In the genomic region with DNA sequence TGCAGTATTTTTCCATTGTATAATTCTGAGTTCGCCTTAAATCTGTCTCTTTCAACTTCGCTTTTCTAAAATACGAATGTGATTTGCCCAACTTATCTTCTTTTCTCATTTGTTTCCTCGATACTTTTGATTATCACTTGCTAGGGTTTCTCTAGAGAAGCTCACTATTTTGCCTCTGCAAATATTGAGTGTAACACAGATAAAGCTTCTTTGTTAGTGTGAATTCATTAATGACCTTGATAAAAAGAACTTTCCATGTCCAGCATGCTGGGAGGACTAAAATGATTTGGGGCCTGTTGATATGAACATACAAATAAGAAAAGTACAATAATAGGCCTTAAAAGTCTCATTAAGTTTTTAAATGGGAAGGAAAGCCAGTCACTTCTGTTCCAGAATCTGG, we compare ENCODE assay signal across 25 cellular contexts.
DNase-seq lines count a peak whose midpoint lies in the region; ATAC-seq and TF ChIP-seq lines count a peak whose summit lies in the region.
"Had no signal": no experiment of that assay in that cellular context is flagged by ENCODE, and none has a peak within 500 bp of the region (broad histone marks: within the 10 kb centered on the region; RNA-seq: fewer than 3 reads in every experiment).

No MANE protein-coding gene starts in this region.

- no peaks in the 10 kb centered on the region for H3F3A ChIP-seq in GM23338 (replicated peaks; ENCODE audit: low read depth)

- no peaks in the 10 kb centered on the region for H3K79me2 ChIP-seq in GM23338 (replicated peaks; ENCODE audit: insufficient read depth)

- TF ChIP-seq POLR2A in adrenal gland (IDR thresholded peaks at IDR 0.05): no peak

- no peak overlapping the region for H3K4me3 Mint-ChIP-seq in GM23338
- H3K4me3 Mint-ChIP-seq: CD4-positive, CD25-positive, alpha-beta regulatory T cell; H9 had no signal

- H3K27ac Mint-ChIP-seq in GM23338: 0 out of 2 replicates have a peak overlapping the region, but pooled peaks have one; percentile 73
- H3K27ac Mint-ChIP-seq: CD4-positive, CD25-positive, alpha-beta regulatory T cell; H9 had no signal

- H3K27ac ChIP-seq in GM23338 (ENCODE audit: low read depth) (no peak overlapping the region), adrenal gland (peak overlapping the region in 3 of 5 donors; percentile 13 to 60 (median 14))
- H3K27ac ChIP-seq: BLaER1 had no signal

- H3K9me2 ChIP-seq in GM23338 (ENCODE audit: insufficient read depth): no peaks in the 10 kb centered on the region

- H3K9me3 Mint-ChIP-seq in GM23338: no peaks in the 10 kb centered on the region
- H3K9me3 Mint-ChIP-seq: H9 had no signal

- no peak for ATAC-seq in GM23338
- ATAC-seq in stimulated activated naive CD8-positive, alpha-beta T cell treated with anti-CD3 and anti-CD28 coated beads, Interleukin-15, Interleukin-2, amounts not matched to agents 100 U/mL and 50 U/mL, for 24 hours: no peak
- ATAC-seq: SK-N-SH treated with all-trans-retinoic acid at 6 μM for 48 hours had no signal

- H3K4me2 ChIP-seq in GM23338: no peak overlapping the region
- H3K4me2 ChIP-seq: BLaER1 had no signal

- no peaks in the 10 kb centered on the region for H3K36me3 Mint-ChIP-seq in GM23338 (ENCODE audit: low read depth)
- H3K36me3 Mint-ChIP-seq: CD4-positive, CD25-positive, alpha-beta regulatory T cell had no signal

- H3K9me3 ChIP-seq in adrenal gland (replicated peaks in 1 of 3) (no peaks in the 10 kb centered on the region), neuron (ENCODE audit: low read length) (no peaks in the 10 kb centered on the region), MG63 (no peaks in the 10 kb centered on the region)
- H3K9me3 ChIP-seq: BLaER1 had no signal

- H3K27me3 Mint-ChIP-seq in GM23338 (ENCODE audit: insufficient read depth, low read depth, poor library complexity): peaks cover 1% of the 10 kb centered on the region
- H3K27me3 Mint-ChIP-seq: CD4-positive, CD25-positive, alpha-beta regulatory T cell had no signal

- DNase-seq in GM23338 (ENCODE audit: low spot score) (no peak), adrenal gland (no peak), superior temporal gyrus (ENCODE audit: extremely low spot score) (peak; percentile 21), ACHN (no peak), MV-4-11 (lab: John Stamatoyannopoulos, UW) (no peak), MG63 (no peak)
- DNase-seq in stimulated activated naive CD8-positive, alpha-beta T cell treated with anti-CD3 and anti-CD28 coated beads, Interleukin-15, Interleukin-2, amounts not matched to agents 100 U/mL and 50 U/mL, for 24 hours: no peak
- DNase-seq: CD4-positive, CD25-positive, alpha-beta regulatory T cell; DMS153; DND-41; H9; IMR-90; KG1; MM.1S; NCI-H1092; NCI-H1436; NCI-H187; NCI-H2081 treated with DMSO at 0.1 percent for 48 hours; NCI-H2171 treated with DMSO at 0.1 percent for 48 hours; NCI-H345; NCI-H510A treated with DMSO at 0.1 percent for 48 hours; NCI-H774 had no signal

- in situ Hi-C loops in ACHN (cut with HindIII; ENCODE audit: low pct_ligation_motif_present, low pct_unique_long_range_greater_than_20kb, low sequenced_read_pairs): no loop called here

- H3K4me1 Mint-ChIP-seq in GM23338: no peaks in the 10 kb centered on the region
- H3K4me1 Mint-ChIP-seq: CD4-positive, CD25-positive, alpha-beta regulatory T cell; H9 had no signal

- intact Hi-C loops in adrenal gland (cut with DNase I): no loop called here

- H3K36me3 ChIP-seq in GM23338 (ENCODE audit: insufficient read depth) (no peaks in the 10 kb centered on the region), adrenal gland (replicated peaks in 1 of 2) (no peaks in the 10 kb centered on the region), neuron (ENCODE audit: insufficient read depth, low read length) (no peaks in the 10 kb centered on the region), MG63 (no peaks in the 10 kb centered on the region)
- H3K36me3 ChIP-seq: BLaER1 had no signal

- H3K4me3 ChIP-seq in GM23338 (no peak overlapping the region), adrenal gland (no peak overlapping the region), neuron (ENCODE audit: low read length) (no peak overlapping the region), MG63 (no peak overlapping the region)
- H3K4me3 ChIP-seq: BLaER1 had no signal

- H2AFZ ChIP-seq in GM23338 (no peak overlapping the region), neuron (ENCODE audit: low read depth, low read length) (peak overlapping the region; percentile 76)

- H3K27me3 ChIP-seq in GM23338 (ENCODE audit: insufficient read depth) (no peaks in the 10 kb centered on the region), adrenal gland (no peaks in the 10 kb centered on the region), neuron (ENCODE audit: insufficient read depth, low read length) (no peaks in the 10 kb centered on the region), MG63 (no peaks in the 10 kb centered on the region)
- H3K27me3 ChIP-seq: BLaER1 had no signal

- H4K20me1 ChIP-seq in GM23338 (replicated peaks; ENCODE audit: insufficient read depth): no peaks in the 10 kb centered on the region
- H4K20me1 ChIP-seq: BLaER1 had no signal

- no peak for TF ChIP-seq CTCF in GM23338 (conservative IDR thresholded peaks at IDR 0.05; ENCODE audit: low read depth in 2 of 2)
- TF ChIP-seq CTCF in adrenal gland (IDR thresholded peaks at IDR 0.05): no peak

- 60 to 70% (median 64%) methylated on average over 4 of the region's 4 CpGs for WGBS in adrenal gland, 4 donors

- H3K4me1 ChIP-seq in GM23338 (ENCODE audit: insufficient read depth) (no peaks in the 10 kb centered on the region), adrenal gland (replicated peaks in 1 of 2) (peaks cover 0 to 11% of the 10 kb centered on the region in 2 donors), neuron (ENCODE audit: insufficient read depth, low read length) (peaks cover 16% of the 10 kb centered on the region)

TF ChIP-seq in GM23338, 12 proteins besides CTCF, POLR2A, EP300 and RAD21 (continues in another document):
- TF ChIP-seq CREB1 (CRISPR knock-in tag; IDR thresholded peaks at IDR 0.05; ENCODE audit: low read depth): no peak
- TF ChIP-seq EZH2 (IDR thresholded peaks at IDR 0.05; ENCODE audit: low read depth, unreplicated experiment): no peak
- TF ChIP-seq, protein P1, sequence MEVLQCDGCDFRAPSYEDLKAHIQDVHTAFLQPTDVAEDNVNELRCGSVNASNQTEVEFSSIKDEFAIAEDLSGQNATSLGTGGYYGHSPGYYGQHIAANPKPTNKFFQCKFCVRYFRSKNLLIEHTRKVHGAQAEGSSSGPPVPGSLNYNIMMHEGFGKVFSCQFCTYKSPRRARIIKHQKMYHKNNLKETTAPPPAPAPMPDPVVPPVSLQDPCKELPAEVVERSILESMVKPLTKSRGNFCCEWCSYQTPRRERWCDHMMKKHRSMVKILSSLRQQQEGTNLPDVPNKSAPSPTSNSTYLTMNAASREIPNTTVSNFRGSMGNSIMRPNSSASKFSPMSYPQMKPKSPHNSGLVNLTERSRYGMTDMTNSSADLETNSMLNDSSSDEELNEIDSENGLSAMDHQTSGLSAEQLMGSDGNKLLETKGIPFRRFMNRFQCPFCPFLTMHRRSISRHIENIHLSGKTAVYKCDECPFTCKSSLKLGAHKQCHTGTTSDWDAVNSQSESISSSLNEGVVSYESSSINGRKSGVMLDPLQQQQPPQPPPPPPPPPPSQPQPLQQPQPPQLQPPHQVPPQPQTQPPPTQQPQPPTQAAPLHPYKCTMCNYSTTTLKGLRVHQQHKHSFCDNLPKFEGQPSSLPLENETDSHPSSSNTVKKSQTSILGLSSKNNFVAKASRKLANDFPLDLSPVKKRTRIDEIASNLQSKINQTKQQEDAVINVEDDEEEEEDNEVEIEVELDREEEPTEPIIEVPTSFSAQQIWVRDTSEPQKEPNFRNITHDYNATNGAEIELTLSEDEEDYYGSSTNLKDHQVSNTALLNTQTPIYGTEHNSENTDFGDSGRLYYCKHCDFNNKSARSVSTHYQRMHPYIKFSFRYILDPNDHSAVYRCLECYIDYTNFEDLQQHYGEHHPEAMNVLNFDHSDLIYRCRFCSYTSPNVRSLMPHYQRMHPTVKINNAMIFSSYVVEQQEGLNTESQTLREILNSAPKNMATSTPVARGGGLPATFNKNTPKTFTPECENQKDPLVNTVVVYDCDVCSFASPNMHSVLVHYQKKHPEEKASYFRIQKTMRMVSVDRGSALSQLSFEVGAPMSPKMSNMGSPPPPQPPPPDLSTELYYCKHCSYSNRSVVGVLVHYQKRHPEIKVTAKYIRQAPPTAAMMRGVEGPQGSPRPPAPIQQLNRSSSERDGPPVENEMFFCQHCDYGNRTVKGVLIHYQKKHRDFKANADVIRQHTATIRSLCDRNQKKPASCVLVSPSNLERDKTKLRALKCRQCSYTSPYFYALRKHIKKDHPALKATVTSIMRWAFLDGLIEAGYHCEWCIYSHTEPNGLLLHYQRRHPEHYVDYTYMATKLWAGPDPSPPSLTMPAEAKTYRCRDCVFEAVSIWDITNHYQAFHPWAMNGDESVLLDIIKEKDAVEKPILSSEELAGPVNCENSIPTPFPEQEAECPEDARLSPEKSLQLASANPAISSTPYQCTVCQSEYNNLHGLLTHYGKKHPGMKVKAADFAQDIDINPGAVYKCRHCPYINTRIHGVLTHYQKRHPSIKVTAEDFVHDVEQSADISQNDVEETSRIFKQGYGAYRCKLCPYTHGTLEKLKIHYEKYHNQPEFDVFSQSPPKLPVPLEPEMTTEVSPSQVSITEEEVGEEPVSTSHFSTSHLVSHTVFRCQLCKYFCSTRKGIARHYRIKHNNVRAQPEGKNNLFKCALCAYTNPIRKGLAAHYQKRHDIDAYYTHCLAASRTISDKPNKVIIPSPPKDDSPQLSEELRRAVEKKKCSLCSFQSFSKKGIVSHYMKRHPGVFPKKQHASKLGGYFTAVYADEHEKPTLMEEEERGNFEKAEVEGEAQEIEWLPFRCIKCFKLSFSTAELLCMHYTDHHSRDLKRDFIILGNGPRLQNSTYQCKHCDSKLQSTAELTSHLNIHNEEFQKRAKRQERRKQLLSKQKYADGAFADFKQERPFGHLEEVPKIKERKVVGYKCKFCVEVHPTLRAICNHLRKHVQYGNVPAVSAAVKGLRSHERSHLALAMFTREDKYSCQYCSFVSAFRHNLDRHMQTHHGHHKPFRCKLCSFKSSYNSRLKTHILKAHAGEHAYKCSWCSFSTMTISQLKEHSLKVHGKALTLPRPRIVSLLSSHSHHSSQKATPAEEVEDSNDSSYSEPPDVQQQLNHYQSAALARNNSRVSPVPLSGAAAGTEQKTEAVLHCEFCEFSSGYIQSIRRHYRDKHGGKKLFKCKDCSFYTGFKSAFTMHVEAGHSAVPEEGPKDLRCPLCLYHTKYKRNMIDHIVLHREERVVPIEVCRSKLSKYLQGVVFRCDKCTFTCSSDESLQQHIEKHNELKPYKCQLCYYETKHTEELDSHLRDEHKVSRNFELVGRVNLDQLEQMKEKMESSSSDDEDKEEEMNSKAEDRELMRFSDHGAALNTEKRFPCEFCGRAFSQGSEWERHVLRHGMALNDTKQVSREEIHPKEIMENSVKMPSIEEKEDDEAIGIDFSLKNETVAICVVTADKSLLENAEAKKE (CRISPR knock-in tag; IDR thresholded peaks at IDR 0.05): no peak
- no peak for TF ChIP-seq ZNF331 (CRISPR knock-in tag; IDR thresholded peaks at IDR 0.05; ENCODE audit: low read depth)
